ENCODE assay signal across 12 cellular contexts in genomic region chr4:109472343-109472761, GRCh38. TPM values are rescaled to one million over a fixed set of nuclear protein-coding genes. Genes with fewer than 3 reads are reported as not detected.
DNase-seq lines count a peak whose midpoint lies in the region; ATAC-seq and TF ChIP-seq lines count a peak whose summit lies in the region.
"Had no signal": no experiment of that assay in that cellular context is flagged by ENCODE, and none has a peak within 500 bp of the region (broad histone marks: within the 10 kb centered on the region; RNA-seq: fewer than 3 reads in every experiment).

No MANE protein-coding gene starts in this region.

- peaks cover 23% of the 10 kb centered on the region for H3K4me1 Mint-ChIP-seq in activated CD4-positive, alpha-beta T cell treated with anti-CD3 and anti-CD28 coated beads, Interleukin-2, amount 10 ng/mL, durations not matched to agents 7 days and 5 days

- no peak overlapping the region for H3K27ac Mint-ChIP-seq in activated CD4-positive, alpha-beta T cell treated with anti-CD3 and anti-CD28 coated beads, Interleukin-2, amount 10 ng/mL, durations not matched to agents 7 days and 5 days

- TF ChIP-seq POLR2A in tibial nerve (IDR thresholded peaks at IDR 0.05), result no peak

- CTCF ChIA-PET in activated CD4-positive, alpha-beta T cell treated with anti-CD3 and anti-CD28 coated beads, Interleukin-2, amount 10 ng/mL, durations not matched to agents 7 days and 5 days (lab: Charles Lee), result no interaction called here

- ATAC-seq in HG02884 (IDR thresholded peaks at IDR 0.05; ENCODE audit: unreplicated experiment), result peak; percentile 50
- ATAC-seq in left lung, result peak; percentile 41
- ATAC-seq in HG03439 (IDR thresholded peaks at IDR 0.05; ENCODE audit: unreplicated experiment), result no peak

- no peak overlapping the region for H3K4me3 Mint-ChIP-seq in activated CD4-positive, alpha-beta T cell treated with anti-CD3 and anti-CD28 coated beads, Interleukin-2, amount 10 ng/mL, durations not matched to agents 7 days and 5 days

- H3K4me1 ChIP-seq in left lung (peaks cover 0 to 11% of the 10 kb centered on the region in 2 donors), tibial nerve (peaks cover 0 to 53% (median 5%) of the 10 kb centered on the region in 4 donors)

- peak; percentile 26 for DNase-seq in Caki2 (ENCODE audit: low read depth)
- peak; percentile 53 for DNase-seq in astrocyte of the hippocampus (ENCODE audit: low read depth, low spot score)
- no peak for DNase-seq in left lung
- DNase-seq in NCI-H1092 treated with DMSO at 0.1 percent for 48 hours (lab: John Stamatoyannopoulos, UW), result no peak
- DNase-seq in tibial nerve (ENCODE audit: low spot score in 2 of 2), result no peak
- DNase-seq in activated CD4-positive, alpha-beta T cell treated with anti-CD3 and anti-CD28 coated beads, Interleukin-2, amount 10 ng/mL, durations not matched to agents 7 days and 5 days, result no peak
- DNase-seq: activated CD4-positive, alpha-beta T cell treated with anti-CD3 and anti-CD28 coated beads, Interleukin-2, amount 50 U/mL, for 48 hours; GF-D8; midbrain had no signal

- H3K9me3 ChIP-seq in left lung (no peaks in the 10 kb centered on the region), tibial nerve (no peaks in the 10 kb centered on the region)
- H3K9me3 ChIP-seq: thoracic aorta had no signal

- in situ Hi-C loops in Caki2 (cut with HindIII; ENCODE audit: low pct_unique_long_range_greater_than_20kb, low sequenced_read_pairs), result no loop called here

- H3K36me3 ChIP-seq in left lung (peaks cover 0 to 16% of the 10 kb centered on the region in 2 donors), tibial nerve (peaks cover 0 to 30% (median 0%) of the 10 kb centered on the region in 3 donors)
- H3K36me3 ChIP-seq: thoracic aorta had no signal

- no peaks in the 10 kb centered on the region for H3K27me3 ChIP-seq in left lung
- no peaks in the 10 kb centered on the region for H3K27me3 ChIP-seq in tibial nerve

- no peak overlapping the region for H3K27ac ChIP-seq in left lung
- no peak overlapping the region for H3K27ac ChIP-seq in tibial nerve
- H3K27ac ChIP-seq: thoracic aorta had no signal

- WGBS in tibial nerve, 2 donors, result 65 to 74% methylated on average over 3 of the region's 3 CpGs

- no peak for TF ChIP-seq CTCF in left lung (IDR thresholded peaks at IDR 0.05)
- no peak for TF ChIP-seq CTCF in tibial nerve (IDR thresholded peaks at IDR 0.05)

- no peaks in the 10 kb centered on the region for H3K27me3 Mint-ChIP-seq in activated CD4-positive, alpha-beta T cell treated with anti-CD3 and anti-CD28 coated beads, Interleukin-2, amount 10 ng/mL, durations not matched to agents 7 days and 5 days

- TF ChIP-seq EP300 in tibial nerve (IDR thresholded peaks at IDR 0.05), result no peak

- POLR2A ChIA-PET in activated CD4-positive, alpha-beta T cell treated with anti-CD3 and anti-CD28 coated beads, Interleukin-2, amount 10 ng/mL, durations not matched to agents 7 days and 5 days (lab: Charles Lee), result no interaction called here

- intact Hi-C loops in left lung (cut with DNase I), result no loop called here

- H3K4me3 ChIP-seq in left lung (no peak overlapping the region), tibial nerve (no peak overlapping the region)
- H3K4me3 ChIP-seq: thoracic aorta had no signal

- H3K9me3 Mint-ChIP-seq in activated CD4-positive, alpha-beta T cell treated with anti-CD3 and anti-CD28 coated beads, Interleukin-2, amount 10 ng/mL, durations not matched to agents 7 days and 5 days, result no peaks in the 10 kb centered on the region

- H3K36me3 Mint-ChIP-seq in activated CD4-positive, alpha-beta T cell treated with anti-CD3 and anti-CD28 coated beads, Interleukin-2, amount 10 ng/mL, durations not matched to agents 7 days and 5 days (ENCODE audit: low read depth), result peaks cover 39% of the 10 kb centered on the region

RNA-seq across cellular contexts. Expression of gene SEC24B, which starts 38.7 kb away (rescaled TPM):
- 5.1 and 5.7 TPM in 2 replicates for total RNA-seq in Caki2 (2014; rRNA removed; shearing (Covaris generic); ENCODE audit: low replicate concordance)
- 10 to 100 TPM; 27.0 to 28.2 TPM for total RNA-seq in left lung
- 10 to 100 TPM; 31.8 to 37.5 (median 35.4) TPM for total RNA-seq in tibial nerve
- 10 to 100 TPM; 24.9 to 31.3 TPM for total RNA-seq in activated CD4-positive, alpha-beta T cell treated with anti-CD3 and anti-CD28 coated beads, Interleukin-2, amount 10 ng/mL, durations not matched to agents 7 days and 5 days

Comparison
In these comparisons a context has a peak if more than half of its experiments do, and no peak if none do; other contexts are left out.
1. DNase-seq: peak in Caki2 (single experiment) and astrocyte of the hippocampus (single experiment); none in left lung (0 of 2), NCI-H1092 treated with DMSO at 0.1 percent for 48 hours (single experiment), tibial nerve (0 of 2) and activated CD4-positive, alpha-beta T cell treated with anti-CD3 and anti-CD28 coated beads, Interleukin-2, amount 10 ng/mL, durations not matched to agents 7 days and 5 days (single experiment).